Comparison of ENCODE assay signal across 12 cellular contexts in genomic region chr14:96146131-96146771, GRCh38. TPM values are rescaled to one million over a fixed set of nuclear protein-coding genes. Genes with fewer than 3 reads are reported as not detected.
DNase-seq lines count a peak whose midpoint lies in the region; ATAC-seq, FAIRE-seq and TF ChIP-seq lines count a peak whose summit lies in the region.
"Had no signal": no experiment of that assay in that cellular context is flagged by ENCODE, and none has a peak within 500 bp of the region (broad histone marks: within the 10 kb centered on the region; RNA-seq: fewer than 3 reads in every experiment).

No MANE protein-coding gene starts in this region.

- no peaks in the 10 kb centered on the region for H3K79me2 ChIP-seq in hepatocyte
- no peaks in the 10 kb centered on the region for H3K79me2 ChIP-seq in smooth muscle cell (ENCODE audit: low read depth)
- H3K79me2 ChIP-seq: parathyroid adenoma had no signal

- peaks cover 7% of the 10 kb centered on the region for H3K27me3 Mint-ChIP-seq in stimulated activated naive CD8-positive, alpha-beta T cell treated with anti-CD3 and anti-CD28 coated beads, Interleukin-15, amount 100 ng/mL, for 72 hours

- H4K20me1 ChIP-seq in hepatocyte (ENCODE audit: insufficient read depth, poor library complexity, severe bottlenecking) (no peaks in the 10 kb centered on the region), smooth muscle cell (ENCODE audit: low read depth) (no peaks in the 10 kb centered on the region)

- no peaks in the 10 kb centered on the region for H3K36me3 ChIP-seq in hepatocyte (replicated peaks; ENCODE audit: insufficient read depth, low read depth)
- H3K36me3 ChIP-seq in smooth muscle cell (ENCODE audit: low read depth), result no peaks in the 10 kb centered on the region

- H3K27me3 ChIP-seq in hepatocyte, result no peaks in the 10 kb centered on the region
- H3K27me3 ChIP-seq in smooth muscle cell (ENCODE audit: low read depth), result no peaks in the 10 kb centered on the region

- peak; percentile 84 for FAIRE-seq in H54 (lab: Jason Lieb, UNC)

- H3K4me3 ChIP-seq in hepatocyte (no peak overlapping the region), smooth muscle cell (no peak overlapping the region)

- H3K27ac ChIP-seq in hepatocyte (peak overlapping the region; percentile 39), smooth muscle cell (ENCODE audit: low read depth) (peak overlapping the region; percentile 58)
- H3K27ac ChIP-seq: parathyroid adenoma had no signal

- TF ChIP-seq CTCF in hepatocyte (IDR thresholded peaks at IDR 0.05; ENCODE audit: poor library complexity) (no peak), smooth muscle cell (IDR thresholded peaks at IDR 0.05; ENCODE audit: borderline replicate concordance, insufficient read depth, poor library complexity, severe bottlenecking) (no peak)

- DNase-seq in H54 (ENCODE audit: insufficient read length, low spot score) (no peak), brain pericyte (ENCODE audit: low read depth, low spot score) (peak; percentile 88), hepatocyte (ENCODE audit: low spot score) (no peak), smooth muscle cell (lab: John Stamatoyannopoulos, UW; ENCODE audit: unreplicated experiment) (no peak), SW480 (ENCODE audit: low spot score) (no peak), NCI-H1105 (lab: John Stamatoyannopoulos, UW) (no peak)
- DNase-seq in stimulated activated naive CD8-positive, alpha-beta T cell treated with anti-CD3 and anti-CD28 coated beads, Interleukin-15, amount 100 ng/mL, for 72 hours, result no peak
- DNase-seq: activated CD4-positive, CD25-positive, alpha-beta regulatory T cell treated with anti-CD3 and anti-CD28 coated beads, Interleukin-2, amount 50 U/mL, for 72 hours; NCI-H2029 had no signal

- H3K9me2 ChIP-seq in hepatocyte (replicated peaks; ENCODE audit: insufficient read depth), result no peaks in the 10 kb centered on the region

- WGBS in hepatocyte (ENCODE audit: low lambda C conversion rate, missing lambda C conversion rate), result 80% methylated on average over 4 of the region's 4 CpGs
- WGBS in smooth muscle cell (ENCODE audit: low lambda C conversion rate), result 85% methylated on average over 4 of the region's 4 CpGs

- no peaks in the 10 kb centered on the region for H3F3A ChIP-seq in smooth muscle cell (ENCODE audit: low read depth)

- H3K9me3 ChIP-seq in hepatocyte (ENCODE audit: low read depth), result no peaks in the 10 kb centered on the region
- no peaks in the 10 kb centered on the region for H3K9me3 ChIP-seq in smooth muscle cell (replicated peaks; ENCODE audit: low read depth)

- H3K4me3 Mint-ChIP-seq in stimulated activated naive CD8-positive, alpha-beta T cell treated with anti-CD3 and anti-CD28 coated beads, Interleukin-15, amount 100 ng/mL, for 72 hours, result no peak overlapping the region
- H3K4me3 Mint-ChIP-seq: dendritic cell treated with granulocyte-macrophage colony-stimulating factor and Interleukin-4, amounts not matched to agents 40 ng/mL and 50 ng/mL, for 4 days had no signal

- H3K9ac ChIP-seq in smooth muscle cell (ENCODE audit: low read depth), result no peak overlapping the region
- H3K9ac ChIP-seq: parathyroid adenoma had no signal

- TF ChIP-seq POLR2A in H54 (IDR thresholded peaks at IDR 0.05; ENCODE audit: low read depth, low read length), result no peak

- ATAC-seq in HG03520 (IDR thresholded peaks at IDR 0.05; ENCODE audit: unreplicated experiment), result no peak
- no peak for ATAC-seq in stimulated activated naive CD8-positive, alpha-beta T cell treated with anti-CD3 and anti-CD28 coated beads, Interleukin-15, amount 100 ng/mL, for 72 hours

- H3K27ac Mint-ChIP-seq in stimulated activated naive CD8-positive, alpha-beta T cell treated with anti-CD3 and anti-CD28 coated beads, Interleukin-15, amount 100 ng/mL, for 72 hours, result no peak overlapping the region
- H3K27ac Mint-ChIP-seq: dendritic cell treated with granulocyte-macrophage colony-stimulating factor and Interleukin-4, amounts not matched to agents 40 ng/mL and 50 ng/mL, for 4 days had no signal

- H3K9me3 Mint-ChIP-seq in stimulated activated naive CD8-positive, alpha-beta T cell treated with anti-CD3 and anti-CD28 coated beads, Interleukin-15, amount 100 ng/mL, for 72 hours, result peaks cover 0 to 11% of the 10 kb centered on the region in 2 donors
- H3K9me3 Mint-ChIP-seq: dendritic cell treated with granulocyte-macrophage colony-stimulating factor and Interleukin-4, amounts not matched to agents 40 ng/mL and 50 ng/mL, for 4 days had no signal

- no peaks in the 10 kb centered on the region for H3K4me1 Mint-ChIP-seq in stimulated activated naive CD8-positive, alpha-beta T cell treated with anti-CD3 and anti-CD28 coated beads, Interleukin-15, amount 100 ng/mL, for 72 hours

- H2AFZ ChIP-seq in hepatocyte (no peak overlapping the region), smooth muscle cell (ENCODE audit: low read depth) (peak overlapping the region; percentile 13)
- H2AFZ ChIP-seq: parathyroid adenoma had no signal

- H3K4me1 ChIP-seq in hepatocyte (ENCODE audit: insufficient read depth), result peaks cover 5% of the 10 kb centered on the region
- peaks cover 4% of the 10 kb centered on the region for H3K4me1 ChIP-seq in smooth muscle cell (ENCODE audit: low read depth)
- H3K4me1 ChIP-seq: parathyroid adenoma had no signal

- H3K4me2 ChIP-seq in hepatocyte, result no peak overlapping the region
- H3K4me2 ChIP-seq in smooth muscle cell, result peak overlapping the region; percentile 50

RNA-seq across cellular contexts. Expression of gene BDKRB2, which starts 58.4 kb away (rescaled TPM):
- 4.7 and 5.9 TPM in 2 replicates for total RNA-seq in hepatocyte
- 4.4 and 5.2 TPM in 2 replicates for polyA plus RNA-seq in hepatocyte
- 12.2 and 16.9 TPM in 2 replicates for total RNA-seq in smooth muscle cell
- polyA plus RNA-seq in smooth muscle cell, result 10.4 and 16.6 TPM in 2 replicates
